ENCODE assay signal across 19 cellular contexts in genomic region chr7:36659638-36660341, GRCh38.
DNase-seq lines count a peak whose midpoint lies in the region; ATAC-seq, FAIRE-seq and TF ChIP-seq lines count a peak whose summit lies in the region.
"Had no signal": no experiment of that assay in that cellular context is flagged by ENCODE, and none has a peak within 500 bp of the region (broad histone marks: within the 10 kb centered on the region; RNA-seq: fewer than 3 reads in every experiment).

No MANE protein-coding gene starts in this region.

- no peak for TF ChIP-seq EP300 in upper lobe of left lung (IDR thresholded peaks at IDR 0.05)

- TF ChIP-seq POLR2A in upper lobe of left lung (IDR thresholded peaks at IDR 0.05), result no peak

- H3K27me3 Mint-ChIP-seq in GM23338 (ENCODE audit: insufficient read depth, low read depth, poor library complexity), result peaks cover 7% of the 10 kb centered on the region
- no peaks in the 10 kb centered on the region for H3K27me3 Mint-ChIP-seq in astrocyte (ENCODE audit: low read depth, unreplicated experiment)
- H3K27me3 Mint-ChIP-seq: naive B cell had no signal

- dilution Hi-C loops in keratinocyte (cut with MboI; ENCODE audit: extremely low pct_ligation_motif_present, low sequenced_read_pairs), result loop anchor here (25.0 kb wide), 1 partner anchor 172 kb away; no protein-coding TSS in a partner anchor

- peaks cover 47% of the 10 kb centered on the region for H3K4me1 ChIP-seq in GM23338 (ENCODE audit: insufficient read depth)
- H3K4me1 ChIP-seq in astrocyte (ENCODE audit: insufficient read depth, low read length), result peaks cover 33% of the 10 kb centered on the region
- peaks cover 16% of the 10 kb centered on the region for H3K4me1 ChIP-seq in keratinocyte (ENCODE audit: control insufficient read depth, extremely low read depth, insufficient read depth, low read length)
- peaks cover 26% of the 10 kb centered on the region for H3K4me1 ChIP-seq in osteoblast (ENCODE audit: insufficient read depth, low read length)
- H3K4me1 ChIP-seq in upper lobe of left lung, result peaks cover 0 to 5% (median 2%) of the 10 kb centered on the region in 4 donors

- 0 out of 2 replicates have a peak overlapping the region, but pooled peaks have one; percentile 33 for H3K4me2 ChIP-seq in GM23338
- H3K4me2 ChIP-seq in astrocyte (ENCODE audit: low read length), result peak overlapping the region; percentile 79
- H3K4me2 ChIP-seq in keratinocyte (ENCODE audit: control insufficient read depth, extremely low read depth, insufficient read depth, low read depth, low read length), result peak overlapping the region; percentile 8
- H3K4me2 ChIP-seq in osteoblast (ENCODE audit: insufficient read depth, low read length), result no peak overlapping the region

- H3K36me3 ChIP-seq in GM23338 (ENCODE audit: insufficient read depth) (no peaks in the 10 kb centered on the region), astrocyte (ENCODE audit: insufficient read depth, low read length) (no peaks in the 10 kb centered on the region), keratinocyte (ENCODE audit: control insufficient read depth in 2 of 2, extremely low read depth in 1 of 2, insufficient read depth in 2 of 2, low read length in 2 of 2) (no peaks in the 10 kb centered on the region), osteoblast (ENCODE audit: insufficient read depth, low read length) (no peaks in the 10 kb centered on the region), upper lobe of left lung (no peaks in the 10 kb centered on the region)

- DNase-seq in GM23338 (ENCODE audit: low spot score) (no peak), astrocyte (ENCODE audit: low read depth) (no peak), keratinocyte (ENCODE audit: low read depth, low spot score) (no peak), osteoblast (ENCODE audit: insufficient read length, low spot score, missing footprints) (no peak), NCI-H1048 (lab: John Stamatoyannopoulos, UW) (no peak), upper lobe of left lung (no peak)
- DNase-seq: activated CD4-positive, CD25-positive, alpha-beta regulatory T cell treated with anti-CD3 and anti-CD28 coated beads, Interleukin-2, amount 50 U/mL, for 72 hours; activated effector memory CD4-positive, alpha-beta T cell treated with Interleukin-2 at 50 U/mL for 16 hours; amniotic stem cell; cerebellar nuclear complex; KG1; naive B cell; NCI-H1092; NCI-H526 treated with DMSO at 0.1 percent for 48 hours; OCI-M1; stimulated activated CD4-positive, alpha-beta T cell treated with anti-CD3 and anti-CD28 coated beads, Interleukin-2, amount 100 ng/mL, for 24 hours had no signal

- no peaks in the 10 kb centered on the region for H3K9me2 ChIP-seq in GM23338 (ENCODE audit: insufficient read depth)

- H3K9ac ChIP-seq in astrocyte (ENCODE audit: low read length) (peak overlapping the region; percentile 86), keratinocyte (ENCODE audit: control insufficient read depth, extremely low read depth, insufficient read depth, low read length) (no peak overlapping the region)

- H3K4me3 Mint-ChIP-seq in GM23338, result no peak overlapping the region
- no peak overlapping the region for H3K4me3 Mint-ChIP-seq in astrocyte (ENCODE audit: unreplicated experiment)
- H3K4me3 Mint-ChIP-seq: naive B cell had no signal

- no peak overlapping the region for H2AFZ ChIP-seq in GM23338
- H2AFZ ChIP-seq in astrocyte (ENCODE audit: low read depth, low read length), result no peak overlapping the region
- no peak overlapping the region for H2AFZ ChIP-seq in keratinocyte (ENCODE audit: control insufficient read depth, low read length)
- no peak overlapping the region for H2AFZ ChIP-seq in osteoblast (ENCODE audit: low read length)

- H3K27me3 ChIP-seq in GM23338 (ENCODE audit: insufficient read depth) (no peaks in the 10 kb centered on the region), astrocyte (ENCODE audit: insufficient read depth, low read length) (no peaks in the 10 kb centered on the region), keratinocyte (ENCODE audit: control insufficient read depth, extremely low read depth, insufficient read depth, low read length) (no peaks in the 10 kb centered on the region), osteoblast (ENCODE audit: insufficient read depth, low read length) (no peaks in the 10 kb centered on the region), upper lobe of left lung (no peaks in the 10 kb centered on the region)

- H3K36me3 Mint-ChIP-seq in GM23338 (ENCODE audit: low read depth), result no peaks in the 10 kb centered on the region
- H3K36me3 Mint-ChIP-seq in astrocyte (ENCODE audit: low read depth, unreplicated experiment), result no peaks in the 10 kb centered on the region
- H3K36me3 Mint-ChIP-seq: naive B cell had no signal

- peak overlapping the region; percentile 53 for H3K27ac ChIP-seq in GM23338 (ENCODE audit: low read depth)
- peak overlapping the region; percentile 99 for H3K27ac ChIP-seq in astrocyte (ENCODE audit: low read depth, low read length)
- H3K27ac ChIP-seq in keratinocyte (ENCODE audit: control insufficient read depth, insufficient read depth, low read length), result peak overlapping the region; percentile 72
- peak overlapping the region; percentile 96 for H3K27ac ChIP-seq in osteoblast (ENCODE audit: low read depth, low read length)
- no peak overlapping the region for H3K27ac ChIP-seq in upper lobe of left lung
- H3K27ac ChIP-seq: SK-N-MC had no signal

- no peak for FAIRE-seq in astrocyte (lab: Jason Lieb, UNC)
- FAIRE-seq in keratinocyte (lab: Jason Lieb, UNC), result no peak

- no peaks in the 10 kb centered on the region for H3F3A ChIP-seq in GM23338 (replicated peaks; ENCODE audit: low read depth)

- H3K4me3 ChIP-seq in GM23338, result no peak overlapping the region
- H3K4me3 ChIP-seq in astrocyte (ENCODE audit: insufficient read depth, low read depth, low read length), result no peak overlapping the region
- H3K4me3 ChIP-seq in keratinocyte (ENCODE audit: control insufficient read depth in 2 of 3, extremely low read depth in 1 of 3, insufficient read depth in 2 of 3, low read depth in 1 of 3, low read length in 3 of 3), result no peak overlapping the region
- H3K4me3 ChIP-seq in osteoblast (ENCODE audit: insufficient read depth, low read length), result no peak overlapping the region
- no peak overlapping the region for H3K4me3 ChIP-seq in upper lobe of left lung
- H3K4me3 ChIP-seq: SK-N-MC had no signal

- H3K79me2 ChIP-seq in GM23338 (replicated peaks; ENCODE audit: insufficient read depth) (no peaks in the 10 kb centered on the region), astrocyte (ENCODE audit: insufficient read depth, low read length) (no peaks in the 10 kb centered on the region), keratinocyte (ENCODE audit: control insufficient read depth, insufficient read depth, low read length) (no peaks in the 10 kb centered on the region), osteoblast (ENCODE audit: insufficient read depth, low read length) (no peaks in the 10 kb centered on the region)

- H4K20me1 ChIP-seq in GM23338 (replicated peaks; ENCODE audit: insufficient read depth) (no peaks in the 10 kb centered on the region), astrocyte (ENCODE audit: insufficient read depth, low read length) (no peaks in the 10 kb centered on the region), keratinocyte (ENCODE audit: control insufficient read depth, extremely low read depth, insufficient read depth, low read length) (no peaks in the 10 kb centered on the region), osteoblast (ENCODE audit: insufficient read depth, low read length) (no peaks in the 10 kb centered on the region)

- H3K9me3 ChIP-seq in astrocyte (ENCODE audit: insufficient read depth, low read depth, low read length), result no peaks in the 10 kb centered on the region
- no peaks in the 10 kb centered on the region for H3K9me3 ChIP-seq in keratinocyte (ENCODE audit: control insufficient read depth, low read depth, low read length)
- H3K9me3 ChIP-seq in osteoblast (ENCODE audit: low read depth, low read length), result no peaks in the 10 kb centered on the region
- no peaks in the 10 kb centered on the region for H3K9me3 ChIP-seq in upper lobe of left lung

- TF ChIP-seq CTCF in GM23338 (conservative IDR thresholded peaks at IDR 0.05; ENCODE audit: low read depth in 2 of 2) (no peak), astrocyte (IDR thresholded peaks at IDR 0.05; ENCODE audit: insufficient read depth, low read depth, low read length) (no peak), keratinocyte (optimal IDR thresholded peaks at IDR 0.05 in 1 of 3, IDR thresholded peaks at IDR 0.05 in 1 of 3, conservative IDR thresholded peaks at IDR 0.05 in 1 of 3; ENCODE audit: extremely low read depth in 1 of 3, insufficient read depth in 2 of 3, low read length in 3 of 3) (no peak), osteoblast (IDR thresholded peaks at IDR 0.05; ENCODE audit: extremely low read depth, low read depth, low read length) (no peak), upper lobe of left lung (IDR thresholded peaks at IDR 0.05) (no peak)

- H3K4me1 Mint-ChIP-seq in GM23338 (peaks cover 58% of the 10 kb centered on the region), astrocyte (ENCODE audit: low read depth, unreplicated experiment) (peaks cover 22% of the 10 kb centered on the region)
- H3K4me1 Mint-ChIP-seq: naive B cell had no signal

- H3K9me3 Mint-ChIP-seq in GM23338 (no peaks in the 10 kb centered on the region; the same call in 2 of the 3 replicates), astrocyte (ENCODE audit: unreplicated experiment) (no peaks in the 10 kb centered on the region)

- H3K9me1 ChIP-seq in keratinocyte (ENCODE audit: control insufficient read depth, extremely low read depth, insufficient read depth, low read length), result no peaks in the 10 kb centered on the region

- ATAC-seq in GM23338 (no peak), GM18498 (IDR thresholded peaks at IDR 0.05; ENCODE audit: unreplicated experiment) (no peak), HG03469 (IDR thresholded peaks at IDR 0.05; ENCODE audit: unreplicated experiment) (no peak), upper lobe of left lung (ENCODE audit: low FRiP score in 2 of 2) (no peak)

- H3K27ac Mint-ChIP-seq in GM23338, result no peak overlapping the region; the same call in 1 of the 2 replicates
- H3K27ac Mint-ChIP-seq in astrocyte (ENCODE audit: unreplicated experiment), result peak overlapping the region; percentile 75
- H3K27ac Mint-ChIP-seq: naive B cell had no signal

- WGBS in upper lobe of left lung, 2 donors, result 87 to 88% methylated on average over 13 of the region's 13 CpGs

TF ChIP-seq in GM23338, 12 proteins besides CTCF, POLR2A, EP300 and RAD21 (continues in another document):
- TF ChIP-seq STAT1 (IDR thresholded peaks at IDR 0.05; ENCODE audit: unreplicated experiment), result no peak
- TF ChIP-seq NANOG (IDR thresholded peaks at IDR 0.05; ENCODE audit: borderline replicate concordance), result no peak

Comparison
In these comparisons a context has a peak if more than half of its experiments do, and no peak if none do; other contexts are left out.
1. H3K27ac ChIP-seq: peak in GM23338 (single experiment), astrocyte (single experiment), keratinocyte (single experiment) and osteoblast (single experiment); none in upper lobe of left lung (0 of 4).